ENCODE assay signal across 8 cellular contexts in genomic region chr1:115138973-115139372, GRCh38. TPM values are rescaled to one million over a fixed set of nuclear protein-coding genes. Genes with fewer than 3 reads are reported as not detected.
A peak's percentile ranks its signal among the peaks of the same experiment; 100 is the strongest.
DNase-seq lines count a peak whose midpoint lies in the region; ATAC-seq, FAIRE-seq and TF ChIP-seq lines count a peak whose summit lies in the region.

No MANE protein-coding gene starts in this region.

- peak overlapping the region in 1 of 2 donors; percentile 68 for H3K27ac ChIP-seq in coronary artery
- no peak overlapping the region for H3K27ac ChIP-seq in HepG2 (ENCODE audit: extremely low read length, insufficient read depth, low read length)

- DNase-seq in AML-193 (lab: John Stamatoyannopoulos, UW) (peak; percentile 67 to 79), GM19238 (ENCODE audit: insufficient read length, low spot score) (peak; percentile 60), NCI-H524 (lab: John Stamatoyannopoulos, UW) (peak; percentile 73 to 85), coronary artery (ENCODE audit: low spot score) (peak; percentile 93), HepG2 (ENCODE audit: low spot score) (peak; percentile 63)
- DNase-seq in activated CD4-positive, alpha-beta T cell treated with anti-CD3 and anti-CD28 coated beads for 48 hours, result peak; percentile 77
- peak; percentile 10 to 35 (median 10) for DNase-seq in stimulated activated CD4-positive, alpha-beta T cell treated with anti-CD3 and anti-CD28 coated beads, TNF-alpha, amount 100 ng/mL, for 1 hour (ENCODE audit: low read depth in 3 of 3, low spot score in 1 of 3)

- no peaks in the 10 kb centered on the region for H3K27me3 ChIP-seq in HepG2 (ENCODE audit: control insufficient read depth in 1 of 2, insufficient read depth in 2 of 2, low read length in 2 of 2)

- ATAC-seq in HG03442 (IDR thresholded peaks at IDR 0.05; ENCODE audit: unreplicated experiment) (peak; percentile 87), HepG2 (peak; percentile 100)

- TF ChIP-seq EP300 in HepG2 (IDR thresholded peaks at IDR 0.05; ENCODE audit: low read depth in 2 of 2, low read length in 2 of 2), result no peak
- no peak for TF ChIP-seq EP300 in HepG2 (CRISPR knock-in tag; IDR thresholded peaks at IDR 0.05; ENCODE audit: borderline replicate concordance)

- no peak for TF ChIP-seq POLR2A in HepG2 (IDR thresholded peaks at IDR 0.05; ENCODE audit: insufficient read depth in 1 of 2, low read depth in 2 of 2, low read length in 2 of 2)

- H3K4me3 ChIP-seq in coronary artery, result no peak overlapping the region
- H3K4me3 ChIP-seq in HepG2 (replicated peaks in 1 of 3; ENCODE audit: insufficient read depth in 1 of 3, low read depth in 2 of 3, low read length in 3 of 3), result no peak overlapping the region

- CTCF ChIA-PET in HepG2 (lab: Yijun Ruan, JAX; ENCODE audit: low intra/inter-chr PET ratio, low total read pairs), result interaction anchor here (1.4 to 2.1 kb wide), 4 partner anchors 331 to 457 kb away, joined by 3 to 23 read pairs (median 14); no protein-coding TSS in a partner anchor

- no peak overlapping the region for H3K9ac ChIP-seq in HepG2 (ENCODE audit: insufficient read depth, low read depth, low read length)

- WGBS in HepG2 (ENCODE audit: low lambda C conversion rate), result 32% methylated on average over 5 of the region's 13 CpGs

- FAIRE-seq in HepG2 (lab: Jason Lieb, UNC), result peak; percentile 70

- POLR2A ChIA-PET in HepG2 (lab: Yijun Ruan, JAX), result no interaction called here

- no TSS peak for BruUV-seq in HepG2 (replicated peaks; lab: Mats Ljungman, UMichigan)

- no peak overlapping the region for H2AFZ ChIP-seq in HepG2 (ENCODE audit: low read length)

- H4K20me1 ChIP-seq in HepG2 (ENCODE audit: insufficient read depth, low read length), result no peaks in the 10 kb centered on the region

- no peaks in the 10 kb centered on the region for H3K9me3 ChIP-seq in HepG2 (ENCODE audit: low read length)

- peak overlapping the region; percentile 48 for H3K4me2 ChIP-seq in HepG2 (ENCODE audit: low read depth, low read length)

- TF ChIP-seq RAD21 in HepG2 (CRISPR knock-in tag; IDR thresholded peaks at IDR 0.05), result peak; percentile 88

- H3K79me2 ChIP-seq in HepG2 (ENCODE audit: insufficient read depth, low read length), result no peaks in the 10 kb centered on the region

- in situ Hi-C loops in HepG2 (cut with HindIII; ENCODE audit: extremely low pct_ligation_motif_present, low pct_unique_long_range_greater_than_20kb), result loop anchor here (5.0 kb wide), 2 partner anchors 328 to 458 kb away; no protein-coding TSS in a partner anchor

- no peaks in the 10 kb centered on the region for H3K4me1 ChIP-seq in HepG2 (ENCODE audit: insufficient read depth, low read length)

- H3K36me3 ChIP-seq in HepG2 (replicated peaks in 1 of 2; ENCODE audit: control insufficient read depth in 1 of 2, insufficient read depth in 2 of 2, low read length in 2 of 2), result no peaks in the 10 kb centered on the region

- intact Hi-C loops in HepG2 (cut with micrococcal nuclease; ENCODE audit: unreplicated experiment), result loop anchor here (1.0 kb wide), 1 partner anchor 455 kb away; no protein-coding TSS in a partner anchor

- TF ChIP-seq CTCF in coronary artery (IDR thresholded peaks at IDR 0.05) (peak; percentile 85), HepG2 (CRISPR knock-in tag; IDR thresholded peaks at IDR 0.05) (peak; percentile 95)

TF ChIP-seq in HepG2, 621 proteins besides CTCF, POLR2A, EP300 and RAD21 (continues in another document):
- TF ChIP-seq GABPB1 (CRISPR knock-in tag; IDR thresholded peaks at IDR 0.05) (peak; percentile 42; the same call in 1 of the 2 replicates), ZNF547 (CRISPR knock-in tag; IDR thresholded peaks at IDR 0.05) (no peak), ELF3 (CRISPR knock-in tag; IDR thresholded peaks at IDR 0.05) (0 out of 2 replicates have a peak, but pooled peaks have one; percentile 17), STAG1 (CRISPR knock-in tag; IDR thresholded peaks at IDR 0.05) (peak; percentile 90), CEBPG (CRISPR knock-in tag; IDR thresholded peaks at IDR 0.05) (0 out of 2 replicates have a peak, but pooled peaks have one; percentile 20), XRCC5 (optimal IDR thresholded peaks at IDR 0.05; ENCODE audit: low read length) (peak; percentile 72), SMC3 (IDR thresholded peaks at IDR 0.05; ENCODE audit: low read length) (peak; percentile 77), RBFOX2 (IDR thresholded peaks at IDR 0.05; ENCODE audit: low read depth, low read length) (no peak), KDM2A (CRISPR knock-in tag; IDR thresholded peaks at IDR 0.05; ENCODE audit: borderline replicate concordance, low read depth) (peak; percentile 69; the same call in 1 of the 2 replicates), YY1 (IDR thresholded peaks at IDR 0.05; ENCODE audit: insufficient read depth, insufficient replicate concordance, low read depth, low read length) (peak; percentile 34)
- TF ChIP-seq, protein P1, sequence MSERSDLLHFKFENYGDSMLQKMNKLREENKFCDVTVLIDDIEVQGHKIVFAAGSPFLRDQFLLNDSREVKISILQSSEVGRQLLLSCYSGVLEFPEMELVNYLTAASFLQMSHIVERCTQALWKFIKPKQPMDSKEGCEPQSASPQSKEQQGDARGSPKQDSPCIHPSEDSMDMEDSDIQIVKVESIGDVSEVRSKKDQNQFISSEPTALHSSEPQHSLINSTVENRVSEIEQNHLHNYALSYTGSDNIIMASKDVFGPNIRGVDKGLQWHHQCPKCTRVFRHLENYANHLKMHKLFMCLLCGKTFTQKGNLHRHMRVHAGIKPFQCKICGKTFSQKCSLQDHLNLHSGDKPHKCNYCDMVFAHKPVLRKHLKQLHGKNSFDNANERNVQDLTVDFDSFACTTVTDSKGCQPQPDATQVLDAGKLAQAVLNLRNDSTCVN (CRISPR knock-in tag; IDR thresholded peaks at IDR 0.05; ENCODE audit: borderline replicate concordance), result 0 out of 2 replicates have a peak, but pooled peaks have one; percentile 43
- TF ChIP-seq, protein P2, sequence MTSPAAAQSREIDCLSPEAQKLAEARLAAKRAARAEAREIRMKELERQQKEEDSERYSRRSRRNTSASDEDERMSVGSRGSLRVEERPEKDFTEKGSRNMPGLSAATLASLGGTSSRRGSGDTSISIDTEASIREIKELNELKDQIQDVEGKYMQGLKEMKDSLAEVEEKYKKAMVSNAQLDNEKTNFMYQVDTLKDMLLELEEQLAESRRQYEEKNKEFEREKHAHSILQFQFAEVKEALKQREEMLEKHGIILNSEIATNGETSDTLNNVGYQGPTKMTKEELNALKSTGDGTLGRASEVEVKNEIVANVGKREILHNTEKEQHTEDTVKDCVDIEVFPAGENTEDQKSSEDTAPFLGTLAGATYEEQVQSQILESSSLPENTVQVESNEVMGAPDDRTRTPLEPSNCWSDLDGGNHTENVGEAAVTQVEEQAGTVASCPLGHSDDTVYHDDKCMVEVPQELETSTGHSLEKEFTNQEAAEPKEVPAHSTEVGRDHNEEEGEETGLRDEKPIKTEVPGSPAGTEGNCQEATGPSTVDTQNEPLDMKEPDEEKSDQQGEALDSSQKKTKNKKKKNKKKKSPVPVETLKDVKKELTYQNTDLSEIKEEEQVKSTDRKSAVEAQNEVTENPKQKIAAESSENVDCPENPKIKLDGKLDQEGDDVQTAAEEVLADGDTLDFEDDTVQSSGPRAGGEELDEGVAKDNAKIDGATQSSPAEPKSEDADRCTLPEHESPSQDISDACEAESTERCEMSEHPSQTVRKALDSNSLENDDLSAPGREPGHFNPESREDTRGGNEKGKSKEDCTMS (CRISPR knock-in tag; conservative IDR thresholded peaks at IDR 0.05), result no peak
- TF ChIP-seq, protein P3, sequence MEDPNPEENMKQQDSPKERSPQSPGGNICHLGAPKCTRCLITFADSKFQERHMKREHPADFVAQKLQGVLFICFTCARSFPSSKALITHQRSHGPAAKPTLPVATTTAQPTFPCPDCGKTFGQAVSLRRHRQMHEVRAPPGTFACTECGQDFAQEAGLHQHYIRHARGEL (CRISPR knock-in tag; IDR thresholded peaks at IDR 0.05), result no peak
- TF ChIP-seq, protein P4, sequence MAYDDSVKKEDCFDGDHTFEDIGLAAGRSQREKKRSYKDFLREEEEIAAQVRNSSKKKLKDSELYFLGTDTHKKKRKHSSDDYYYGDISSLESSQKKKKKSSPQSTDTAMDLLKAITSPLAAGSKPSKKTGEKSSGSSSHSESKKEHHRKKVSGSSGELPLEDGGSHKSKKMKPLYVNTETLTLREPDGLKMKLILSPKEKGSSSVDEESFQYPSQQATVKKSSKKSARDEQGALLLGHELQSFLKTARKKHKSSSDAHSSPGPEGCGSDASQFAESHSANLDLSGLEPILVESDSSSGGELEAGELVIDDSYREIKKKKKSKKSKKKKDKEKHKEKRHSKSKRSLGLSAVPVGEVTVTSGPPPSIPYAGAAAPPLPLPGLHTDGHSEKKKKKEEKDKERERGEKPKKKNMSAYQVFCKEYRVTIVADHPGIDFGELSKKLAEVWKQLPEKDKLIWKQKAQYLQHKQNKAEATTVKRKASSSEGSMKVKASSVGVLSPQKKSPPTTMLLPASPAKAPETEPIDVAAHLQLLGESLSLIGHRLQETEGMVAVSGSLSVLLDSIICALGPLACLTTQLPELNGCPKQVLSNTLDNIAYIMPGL (CRISPR knock-in tag; IDR thresholded peaks at IDR 0.05; ENCODE audit: borderline replicate concordance in 1 of 2, low read depth in 1 of 2), result peak in 1 of 2 experiments; percentile 48; a peak in 1 of 4 replicates

RNA-seq across cellular contexts. Expression of gene TSPAN2, which starts 49.7 kb away (rescaled TPM):
- not detected in 2 replicates for total RNA-seq in HepG2 (2016; rRNA removed; fragmentation: Illumina TruSeq; extraction: Trizol)
- total RNA-seq in HepG2 (2016; cell fraction: cytosol; rRNA removed; fragmentation: Illumina TruSeq; extraction: Trizol; ENCODE audit: low read depth), result not detected in 2 replicates
- total RNA-seq in HepG2 (2016; cell fraction: insoluble cytoplasmic fraction; rRNA removed; fragmentation: Illumina TruSeq; extraction: Trizol), result not detected in 2 replicates
- total RNA-seq in HepG2 (2016; cell fraction: membrane; rRNA removed; fragmentation: Illumina TruSeq; extraction: Trizol), result not detected in 2 replicates
- total RNA-seq in HepG2 (2016; cell fraction: nucleus; rRNA removed; fragmentation: Illumina TruSeq; extraction: Trizol), result not detected in 2 replicates
- polyA plus RNA-seq in HepG2 (2011; rRNA removed), result not detected in 2 replicates
- not detected in 2 replicates for polyA plus RNA-seq in HepG2 (2011; cell fraction: cytosol; rRNA removed)
- not detected in 2 replicates for polyA plus RNA-seq in HepG2 (2011; cell fraction: nucleus; rRNA removed)
- not detected in 2 replicates for polyA plus RNA-seq in HepG2 (2012)
- polyA plus RNA-seq in HepG2 (2016; cell fraction: cytosol; fragmentation: Illumina TruSeq; extraction: Trizol; ENCODE audit: low read depth), result not detected in 2 replicates
- not detected in 2 replicates for polyA plus RNA-seq in HepG2 (2016; cell fraction: insoluble cytoplasmic fraction; fragmentation: Illumina TruSeq; extraction: Trizol; ENCODE audit: low read depth)
- not detected in 2 replicates for polyA plus RNA-seq in HepG2 (2016; cell fraction: membrane; fragmentation: Illumina TruSeq; extraction: Trizol; ENCODE audit: low read depth)
- polyA plus RNA-seq in HepG2 (2016; cell fraction: nucleus; fragmentation: Illumina TruSeq; extraction: Trizol; ENCODE audit: insufficient read depth, low read depth), result not detected in 2 replicates
- polyA minus RNA-seq in HepG2 (2011; rRNA and poly(A)+ RNA removed; ENCODE audit: low replicate concordance), result not detected in 2 replicates
- not detected in 2 replicates for polyA minus RNA-seq in HepG2 (2011; cell fraction: cytosol; rRNA and poly(A)+ RNA removed)
- not detected in 2 replicates for polyA minus RNA-seq in HepG2 (2011; cell fraction: nucleus; rRNA and poly(A)+ RNA removed)

Comparison
In these comparisons a context has a peak if more than half of its experiments do, and no peak if none do; other contexts are left out.
1. DNase-seq: peak in every context shown above with its lines; median percentile 93 in coronary artery; 79 in NCI-H524; 77 in activated CD4-positive, alpha-beta T cell treated with anti-CD3 and anti-CD28 coated beads for 48 hours; 73 in AML-193; 63 in HepG2; 60 in GM19238; 10 in stimulated activated CD4-positive, alpha-beta T cell treated with anti-CD3 and anti-CD28 coated beads, TNF-alpha, amount 100 ng/mL, for 1 hour.